Comparison of ENCODE assay signal across 6 cellular contexts in genomic region chr7:90227259-90227658, GRCh38.
"Had no signal": no experiment of that assay in that cellular context is flagged by ENCODE, and none has a peak within 500 bp of the region (broad histone marks: within the 10 kb centered on the region; RNA-seq: fewer than 3 reads in every experiment).

No MANE protein-coding gene starts in this region.

- DNase-seq: H9, HCEC 1CT, IMR-90, KG1 had no signal

- ATAC-seq: GM23338, K562 had no signal
